18 cellular contexts compared by ENCODE assay signal in genomic region chr6:140230282-140230681, GRCh38.
A peak's percentile ranks its signal among the peaks of the same experiment; 100 is the strongest.
DNase-seq lines count a peak whose midpoint lies in the region; ATAC-seq and TF ChIP-seq lines count a peak whose summit lies in the region.
"Had no signal": no experiment of that assay in that cellular context is flagged by ENCODE, and none has a peak within 500 bp of the region (broad histone marks: within the 10 kb centered on the region; RNA-seq: fewer than 3 reads in every experiment).

No MANE protein-coding gene starts in this region.

- H3K9me3 Mint-ChIP-seq in activated CD4-positive, alpha-beta T cell treated with anti-CD3 and anti-CD28 coated beads, Interleukin-2, amount 10 ng/mL, durations not matched to agents 7 days and 5 days, result peaks cover 2% of the 10 kb centered on the region

- POLR2A ChIA-PET in activated CD4-positive, alpha-beta T cell treated with anti-CD3 and anti-CD28 coated beads, Interleukin-2, amount 10 ng/mL, durations not matched to agents 7 days and 5 days (lab: Charles Lee), result no interaction called here

- peak; percentile 5 to 16 for DNase-seq in SHP77 (lab: John Stamatoyannopoulos, UW)
- no peak for DNase-seq in SHP77 treated with DMSO at 0.1 percent for 48 hours (lab: John Stamatoyannopoulos, UW)
- peak; percentile 70 for DNase-seq in colonic mucosa
- DNase-seq in mucosa of descending colon, result peak in 2 of 3 donors; percentile 63 to 76
- no peak for DNase-seq in GM10266 (ENCODE audit: extremely low spot score)
- no peak for DNase-seq in NCI-H82 (lab: John Stamatoyannopoulos, UW)
- no peak for DNase-seq in activated CD4-positive, alpha-beta T cell treated with anti-CD3 and anti-CD28 coated beads, Interleukin-2, amount 10 ng/mL, durations not matched to agents 7 days and 5 days
- DNase-seq: CD8-positive, alpha-beta T cell; IMR-90; Karpas-422; NCI-H1105 treated with DMSO at 0.1 percent for 48 hours; NCI-H2029; NCI-H2171 treated with DMSO at 0.1 percent for 48 hours; NCI-H446 treated with DMSO at 0.1 percent for 48 hours; NCI-H774 had no signal

- H3K4me3 ChIP-seq in colonic mucosa (no peak overlapping the region), mucosa of descending colon (no peak overlapping the region)
- H3K4me3 ChIP-seq: SK-N-MC had no signal

- peak; percentile 72 for ATAC-seq in mucosa of descending colon
- no peak for ATAC-seq in GM19452 (IDR thresholded peaks at IDR 0.05; ENCODE audit: unreplicated experiment)
- ATAC-seq: CD8-positive, alpha-beta T cell; Panc1 had no signal

- H3K9me3 ChIP-seq in colonic mucosa (no peaks in the 10 kb centered on the region), mucosa of descending colon (peaks cover 5% of the 10 kb centered on the region)

- no peak overlapping the region for H3K27ac Mint-ChIP-seq in activated CD4-positive, alpha-beta T cell treated with anti-CD3 and anti-CD28 coated beads, Interleukin-2, amount 10 ng/mL, durations not matched to agents 7 days and 5 days
- H3K27ac Mint-ChIP-seq: CD8-positive, alpha-beta T cell had no signal

- no peaks in the 10 kb centered on the region for H3K27me3 ChIP-seq in colonic mucosa

- H3K27ac ChIP-seq in colonic mucosa, result no peak overlapping the region
- H3K27ac ChIP-seq: SK-N-MC had no signal

- TF ChIP-seq CTCF in colonic mucosa (IDR thresholded peaks at IDR 0.05), result no peak
- TF ChIP-seq CTCF in mucosa of descending colon (IDR thresholded peaks at IDR 0.05), result no peak
- TF ChIP-seq CTCF in GM10266 (IDR thresholded peaks at IDR 0.05; ENCODE audit: control insufficient read depth, insufficient read depth, low read depth, missing control alignments), result no peak

- H3K4me3 Mint-ChIP-seq in activated CD4-positive, alpha-beta T cell treated with anti-CD3 and anti-CD28 coated beads, Interleukin-2, amount 10 ng/mL, durations not matched to agents 7 days and 5 days, result no peak overlapping the region
- H3K4me3 Mint-ChIP-seq: CD8-positive, alpha-beta T cell had no signal

- H3K36me3 Mint-ChIP-seq in activated CD4-positive, alpha-beta T cell treated with anti-CD3 and anti-CD28 coated beads, Interleukin-2, amount 10 ng/mL, durations not matched to agents 7 days and 5 days (ENCODE audit: low read depth), result no peaks in the 10 kb centered on the region
- H3K36me3 Mint-ChIP-seq: CD8-positive, alpha-beta T cell had no signal

- intact Hi-C loops in colonic mucosa (cut with DNase I) (no loop called here), mucosa of descending colon (cut with DNase I, micrococcal nuclease) (no loop called here)

- no peak overlapping the region for H3K9ac ChIP-seq in colonic mucosa (ENCODE audit: low read depth in 2 of 2, low read length in 2 of 2)

- H3K27me3 Mint-ChIP-seq in activated CD4-positive, alpha-beta T cell treated with anti-CD3 and anti-CD28 coated beads, Interleukin-2, amount 10 ng/mL, durations not matched to agents 7 days and 5 days, result no peaks in the 10 kb centered on the region

- CTCF ChIA-PET in activated CD4-positive, alpha-beta T cell treated with anti-CD3 and anti-CD28 coated beads, Interleukin-2, amount 10 ng/mL, durations not matched to agents 7 days and 5 days (lab: Charles Lee), result interaction anchor here (0.6 kb wide), 1 partner anchor 10 kb away, joined by 3 read pairs; no protein-coding TSS in a partner anchor

- H3K36me3 ChIP-seq in colonic mucosa, result no peaks in the 10 kb centered on the region
- no peaks in the 10 kb centered on the region for H3K36me3 ChIP-seq in mucosa of descending colon (ENCODE audit: low read depth)

- no peaks in the 10 kb centered on the region for H3K4me1 Mint-ChIP-seq in activated CD4-positive, alpha-beta T cell treated with anti-CD3 and anti-CD28 coated beads, Interleukin-2, amount 10 ng/mL, durations not matched to agents 7 days and 5 days

- H3K4me1 ChIP-seq in colonic mucosa (no peaks in the 10 kb centered on the region), mucosa of descending colon (ENCODE audit: low read depth) (no peaks in the 10 kb centered on the region)

Comparison
In these comparisons a context has a peak if more than half of its experiments do, and no peak if none do; other contexts are left out.
1. DNase-seq: peak in SHP77 (2 of 2), colonic mucosa (single experiment) and mucosa of descending colon (2 of 3); none in SHP77 treated with DMSO at 0.1 percent for 48 hours (single experiment), GM10266 (single experiment), NCI-H82 (single experiment) and activated CD4-positive, alpha-beta T cell treated with anti-CD3 and anti-CD28 coated beads, Interleukin-2, amount 10 ng/mL, durations not matched to agents 7 days and 5 days (single experiment).